9 cellular contexts compared by ENCODE assay signal in genomic region chr15:69265347-69265955, GRCh38. TPM values are rescaled to one million over a fixed set of nuclear protein-coding genes. Genes with fewer than 3 reads are reported as not detected.
DNase-seq lines count a peak whose midpoint lies in the region; ATAC-seq and TF ChIP-seq lines count a peak whose summit lies in the region.
"Had no signal": no experiment of that assay in that cellular context is flagged by ENCODE, and none has a peak within 500 bp of the region (broad histone marks: within the 10 kb centered on the region; RNA-seq: fewer than 3 reads in every experiment).

No MANE protein-coding gene starts in this region.

- no TSS peak for BruUV-seq in IMR-90 (replicated peaks; lab: Mats Ljungman, UMichigan)

- TF ChIP-seq RAD21 in IMR-90 (IDR thresholded peaks at IDR 0.05; ENCODE audit: low read length) (peak; percentile 41), liver (IDR thresholded peaks at IDR 0.05) (peak; percentile 82 to 85)

- H3K23ac ChIP-seq in IMR-90 (ENCODE audit: low read depth, low read length): no peak overlapping the region

- no CpG with 5 or more reads among the region's 5 CpGs for WGBS in IMR-90 (ENCODE audit: extremely low coverage in 2 of 2, insufficient read length in 1 of 2), 2 experiments
- WGBS in adrenal gland, 4 donors: 40 to 47% (median 46%) methylated on average over 5 of the region's 5 CpGs
- 36% methylated on average over 5 of the region's 5 CpGs for WGBS in liver

- H3K36me3 Mint-ChIP-seq in CD4-positive, alpha-beta memory T cell: peaks cover 3 to 11% of the 10 kb centered on the region in 2 donors

- no peak overlapping the region for H3K14ac ChIP-seq in IMR-90 (replicated peaks; ENCODE audit: low read depth, low read length)

- no peaks in the 10 kb centered on the region for H3K27me3 Mint-ChIP-seq in CD4-positive, alpha-beta memory T cell

- in situ Hi-C loops in IMR-90 (cut with MboI; ENCODE audit: low sequenced_read_pairs): no loop called here

- no peak overlapping the region for H4K5ac ChIP-seq in IMR-90 (ENCODE audit: low read depth, low read length)

- H2AK9ac ChIP-seq in IMR-90 (replicated peaks; ENCODE audit: low read depth, low read length, poor library complexity): no peak overlapping the region

- H2BK120ac ChIP-seq in IMR-90 (ENCODE audit: low read depth, low read length): no peak overlapping the region

- H2BK15ac ChIP-seq in IMR-90 (ENCODE audit: low read depth, low read length): no peak overlapping the region

- intact Hi-C loops in CD4-positive, alpha-beta memory T cell (cut with micrococcal nuclease): no loop called here
- intact Hi-C loops in IMR-90 (cut with micrococcal nuclease): no loop called here
- intact Hi-C loops in adrenal gland (cut with DNase I): loop anchor here in 1 of 2 donors (5.0 to 10.0 kb wide), 2 partner anchors 103 to 211 kb away; partner anchors contain the start of gene GLCE

- H4K8ac ChIP-seq in IMR-90 (ENCODE audit: low read depth in 2 of 2, low read length in 2 of 2): no peak overlapping the region

- H3K36me3 ChIP-seq in CD4-positive, alpha-beta memory T cell (ENCODE audit: insufficient read depth, low read length): no peaks in the 10 kb centered on the region
- H3K36me3 ChIP-seq in IMR-90 (ENCODE audit: control insufficient read depth, insufficient read depth, low read length): peaks cover 11% of the 10 kb centered on the region; the same call in 1 of the 2 replicates
- peaks cover 0 to 12% of the 10 kb centered on the region in 2 donors for H3K36me3 ChIP-seq in adrenal gland (replicated peaks in 1 of 2)
- H3K36me3 ChIP-seq in liver (ENCODE audit: control insufficient read depth in 4 of 4, insufficient read depth in 3 of 4, low read depth in 1 of 4, low read length in 3 of 4): peaks cover 0 to 8% (median 7%) of the 10 kb centered on the region in 4 donors

- ATAC-seq in IMR-90 (ENCODE audit: low read depth): no peak
- ATAC-seq in HG02798 (IDR thresholded peaks at IDR 0.05; ENCODE audit: poor library complexity, unreplicated experiment): no peak
- ATAC-seq in HG03045 (IDR thresholded peaks at IDR 0.05; ENCODE audit: unreplicated experiment): no peak

- H2BK20ac ChIP-seq in IMR-90 (ENCODE audit: low read depth, low read length): no peak overlapping the region

- no peak overlapping the region for H3K4me2 ChIP-seq in IMR-90 (ENCODE audit: low read depth, low read length)

- no peak overlapping the region for H3K27ac ChIP-seq in CD4-positive, alpha-beta memory T cell (ENCODE audit: low read depth, low read length)
- H3K27ac ChIP-seq in IMR-90 (ENCODE audit: insufficient read depth, low read length) (no peak overlapping the region), adrenal gland (no peak overlapping the region), liver (ENCODE audit: low read depth in 1 of 2, low read length in 2 of 2) (no peak overlapping the region)

- no peak overlapping the region for H3K27ac Mint-ChIP-seq in CD4-positive, alpha-beta memory T cell

- no peaks in the 10 kb centered on the region for H3K4me1 ChIP-seq in CD4-positive, alpha-beta memory T cell (ENCODE audit: insufficient read depth, low read length)
- H3K4me1 ChIP-seq in IMR-90 (ENCODE audit: control insufficient read depth, insufficient read depth, low read length) (no peaks in the 10 kb centered on the region; the same call in 1 of the 2 replicates), adrenal gland (replicated peaks in 1 of 2) (no peaks in the 10 kb centered on the region), liver (ENCODE audit: control insufficient read depth in 4 of 4, insufficient read depth in 4 of 4, low read length in 3 of 4) (no peaks in the 10 kb centered on the region)

- no peak overlapping the region for H3K18ac ChIP-seq in IMR-90 (ENCODE audit: low read depth, low read length)

- TF ChIP-seq POLR2A in IMR-90 (IDR thresholded peaks at IDR 0.05; ENCODE audit: low read depth, low read length) (no peak), adrenal gland (IDR thresholded peaks at IDR 0.05) (no peak)

- POLR2A ChIA-PET in CD4-positive, alpha-beta memory T cell (lab: Charles Lee; ENCODE audit: partially characterized antibody): no interaction called here
- POLR2A ChIA-PET in IMR-90 (lab: Charles Lee; ENCODE audit: unreplicated experiment): no interaction called here

- TF ChIP-seq CTCF in IMR-90 (conservative IDR thresholded peaks at IDR 0.05; ENCODE audit: low read depth, low read length) (peak; percentile 38), adrenal gland (IDR thresholded peaks at IDR 0.05) (peak; percentile 34 to 71 (median 54)), liver (IDR thresholded peaks at IDR 0.05; ENCODE audit: low read depth, low read length, missing input control) (peak; percentile 46)

- no peak overlapping the region for H2AK5ac ChIP-seq in IMR-90 (ENCODE audit: low read depth, low read length)

- H2BK5ac ChIP-seq in IMR-90 (ENCODE audit: low read depth, low read length, poor library complexity, severe bottlenecking): no peak overlapping the region

- no peak overlapping the region for H3K4me3 Mint-ChIP-seq in CD4-positive, alpha-beta memory T cell

- CTCF ChIA-PET in CD4-positive, alpha-beta memory T cell (lab: Charles Lee; ENCODE audit: partially characterized antibody): interaction anchor here (0.7 to 2.4 kb wide), 5 partner anchors 24 to 209 kb away, joined by 3 to 9 read pairs (median 5); no protein-coding TSS in a partner anchor
- CTCF ChIA-PET in IMR-90 (lab: Yijun Ruan, JAX): interaction anchor here (0.6 kb wide), 1 partner anchor 226 kb away, joined by 3 read pairs; no protein-coding TSS in a partner anchor

- DNase-seq in CD4-positive, alpha-beta memory T cell: peak in 4 of 5 donors; percentile 6 to 20 (median 14)
- DNase-seq in IMR-90 (peak; percentile 17), adrenal gland (no peak), DMS153 (lab: John Stamatoyannopoulos, UW) (no peak)
- no peak for DNase-seq in activated CD4-positive, alpha-beta T cell treated with anti-CD3 and anti-CD28 coated beads for 48 hours

- H3K4ac ChIP-seq in IMR-90 (ENCODE audit: low read depth, low read length): no peak overlapping the region

- no peaks in the 10 kb centered on the region for H3K9me3 Mint-ChIP-seq in CD4-positive, alpha-beta memory T cell

- no peaks in the 10 kb centered on the region for H4K20me1 ChIP-seq in IMR-90 (ENCODE audit: insufficient read depth, low read length)

- no peak overlapping the region for H3K56ac ChIP-seq in IMR-90 (ENCODE audit: extremely low read depth, insufficient read depth, low read length)

- no peak overlapping the region for H2AFZ ChIP-seq in IMR-90 (replicated peaks; ENCODE audit: low read length, poor library complexity)

- no peaks in the 10 kb centered on the region for H3K79me1 ChIP-seq in IMR-90 (ENCODE audit: low read depth in 1 of 2, low read length in 2 of 2)

- H3K9me1 ChIP-seq in IMR-90 (ENCODE audit: insufficient read depth, low read length): no peaks in the 10 kb centered on the region

- H4K91ac ChIP-seq in IMR-90 (ENCODE audit: insufficient read depth, low read depth, low read length): no peak overlapping the region

- H3K4me3 ChIP-seq in CD4-positive, alpha-beta memory T cell (ENCODE audit: low read length in 2 of 2): no peak overlapping the region
- H3K4me3 ChIP-seq in IMR-90 (ENCODE audit: insufficient read depth, low read depth, low read length) (no peak overlapping the region), adrenal gland (no peak overlapping the region), liver (ENCODE audit: low read depth in 1 of 3, low read length in 3 of 3) (no peak overlapping the region)

- H3K4me1 Mint-ChIP-seq in CD4-positive, alpha-beta memory T cell: no peaks in the 10 kb centered on the region

- dilution Hi-C loops in IMR-90 (cut with HindIII; ENCODE audit: low sequenced_read_pairs, unreplicated experiment): no loop called here

- no peaks in the 10 kb centered on the region for H3K27me3 ChIP-seq in CD4-positive, alpha-beta memory T cell (ENCODE audit: insufficient read depth, low read length)
- no peaks in the 10 kb centered on the region for H3K27me3 ChIP-seq in IMR-90 (ENCODE audit: control insufficient read depth, insufficient read depth, low read length)
- H3K27me3 ChIP-seq in adrenal gland: no peaks in the 10 kb centered on the region
- H3K27me3 ChIP-seq in liver (ENCODE audit: control insufficient read depth in 4 of 4, insufficient read depth in 4 of 4, low read length in 3 of 4): no peaks in the 10 kb centered on the region

- no peaks in the 10 kb centered on the region for H3K9me3 ChIP-seq in CD4-positive, alpha-beta memory T cell (ENCODE audit: control insufficient read depth in 1 of 2, low read length in 2 of 2)
- no peaks in the 10 kb centered on the region for H3K9me3 ChIP-seq in IMR-90 (ENCODE audit: control insufficient read depth, insufficient read depth, low read length)
- H3K9me3 ChIP-seq in adrenal gland (replicated peaks in 1 of 3): no peaks in the 10 kb centered on the region
- no peaks in the 10 kb centered on the region for H3K9me3 ChIP-seq in liver (ENCODE audit: control insufficient read depth in 4 of 4, low read length in 3 of 4)

- H3K9ac ChIP-seq in IMR-90 (ENCODE audit: low read depth, low read length): no peak overlapping the region
- H3K9ac ChIP-seq in liver (ENCODE audit: low read depth in 1 of 2, low read length in 2 of 2): no peak overlapping the region

TF ChIP-seq in IMR-90, 13 proteins besides CTCF, POLR2A, EP300 and RAD21:
- TF ChIP-seq RFX5 (IDR thresholded peaks at IDR 0.05; ENCODE audit: low read depth, low read length) (no peak), SMC3 (IDR thresholded peaks at IDR 0.05; ENCODE audit: low read depth, low read length) (peak; percentile 36)

TF ChIP-seq in liver, 16 proteins besides CTCF, POLR2A, EP300 and RAD21 (continues in another document):
- TF ChIP-seq FOXA2 (IDR thresholded peaks at IDR 0.05): no peak
- TF ChIP-seq SP1 (IDR thresholded peaks at IDR 0.05): no peak
- no peak for TF ChIP-seq ATF3 (IDR thresholded peaks at IDR 0.05)
- no peak for TF ChIP-seq TAF1 (conservative IDR thresholded peaks at IDR 0.05)
- TF ChIP-seq EGR1 (IDR thresholded peaks at IDR 0.05; ENCODE audit: low read depth in 2 of 2): no peak
- no peak for TF ChIP-seq YY1 (IDR thresholded peaks at IDR 0.05)
- no peak for TF ChIP-seq RXRA (IDR thresholded peaks at IDR 0.05)

RNA-seq across cellular contexts. Expression of gene PAQR5, which starts 33.3 kb away (rescaled TPM):
- under 1 TPM in 1 of 2 experiments, not detected in 1; 0.20 TPM for total RNA-seq in CD4-positive, alpha-beta memory T cell
- not detected for polyA plus RNA-seq in CD4-positive, alpha-beta memory T cell
- total RNA-seq in IMR-90 (2012; rRNA removed) (2.7 and 3.3 TPM in 2 replicates), adrenal gland (10 to 100 TPM; 31.8 to 78.2 (median 51.7) TPM), liver (1 to 10 TPM in 1 of 2 donors, under 1 TPM in 1; 0.19 to 1.1 TPM)
- polyA plus RNA-seq in IMR-90 (2012; rRNA removed) (2.3 and 3.1 TPM in 2 replicates), adrenal gland (10 to 100 TPM; 11.7 to 28.0 (median 13.6) TPM), liver (under 1 TPM; 0.22 to 0.85 TPM)
- polyA plus RNA-seq in IMR-90 (2012; cell fraction: cytosol; rRNA removed): 1.7 and 3.2 TPM in 2 replicates
- 0.87 and 1.6 TPM in 2 replicates for polyA plus RNA-seq in IMR-90 (2012; cell fraction: nucleus; rRNA removed; ENCODE audit: low replicate concordance)
- total RNA-seq: glomerular endothelial cell had no signal

Comparison
In these comparisons a context has a peak if more than half of its experiments do, and no peak if none do; other contexts are left out.
1. DNase-seq: peak in CD4-positive, alpha-beta memory T cell (4 of 5) and IMR-90 (single experiment); none in adrenal gland (0 of 7), DMS153 (single experiment) and activated CD4-positive, alpha-beta T cell treated with anti-CD3 and anti-CD28 coated beads for 48 hours (single experiment).
2. Peak in every context shown above with its lines, with median percentiles within 50 percentile points of each other: CTCF ChIP-seq.